23 cellular contexts compared by ENCODE assay signal in the genomic region with DNA sequence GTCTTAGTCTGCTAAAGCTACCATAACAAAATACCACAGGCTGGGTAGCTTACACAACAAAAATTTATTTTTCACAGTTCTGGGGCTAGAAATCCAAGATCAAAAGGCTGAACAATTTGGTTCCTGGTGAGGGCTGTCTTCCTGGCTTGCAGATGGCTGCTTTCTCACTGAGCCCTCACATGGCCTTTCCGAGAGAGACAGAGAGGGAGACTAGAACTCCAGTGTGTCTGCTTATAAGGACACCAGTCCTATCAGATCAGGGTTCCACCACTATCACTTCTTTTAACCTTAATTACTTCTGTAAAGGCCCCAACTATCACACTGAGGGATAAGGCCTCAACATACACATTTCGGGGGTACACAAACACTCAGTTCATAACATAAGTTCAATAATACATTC.
"Had no signal": no experiment of that assay in that cellular context is flagged by ENCODE, and none has a peak within 500 bp of the region (broad histone marks: within the 10 kb centered on the region; RNA-seq: fewer than 3 reads in every experiment).

No MANE protein-coding gene starts in this region.

- H3K9ac ChIP-seq: neural progenitor cell had no signal

- ATAC-seq: activated naive CD8-positive, alpha-beta T cell treated with anti-CD3 and anti-CD28 coated beads, Interleukin-2, amount 50 U/mL, for 24 hours; activated T-cell treated with anti-CD3 and anti-CD28 coated beads, Interleukin-2, amount 50 U/mL, for 4 hours; activated T-helper 17 cell treated with anti-CD3 and anti-CD28 coated beads, Interleukin-2, amount 50 U/mL, for 72 hours; heart right ventricle; natural killer cell; stimulated activated naive B cell treated with anti-CD40 and anti-IgM and Interleukin-4, amounts not matched to agents 10 μg/mL and 1 μg/mL and 100 μg/mL, for 72 hours; T-helper 17 cell had no signal

- H3K4me2 ChIP-seq: neural progenitor cell had no signal

- H3K4me1 ChIP-seq: esophagus muscularis mucosa, foreskin keratinocyte, heart right ventricle, left ventricle myocardium inferior, neural progenitor cell, right atrium auricular region, stomach, thyroid gland, upper lobe of left lung had no signal

- H3K9me3 ChIP-seq: esophagus muscularis mucosa, right atrium auricular region, thyroid gland, upper lobe of left lung had no signal

- H3K27me3 ChIP-seq: esophagus muscularis mucosa, foreskin keratinocyte, heart right ventricle, neural progenitor cell, right atrium auricular region, stomach, thyroid gland, upper lobe of left lung had no signal

- H2AFZ ChIP-seq: neural progenitor cell had no signal

- DNase-seq: activated CD4-positive, alpha-beta memory T cell treated with anti-CD3 and anti-CD28 coated beads, Interleukin-2, amount 10 ng/mL, durations not matched to agents 7 days and 5 days; activated CD4-positive, alpha-beta T cell treated with anti-CD3 and anti-CD28 coated beads for 1 hour; activated CD4-positive, alpha-beta T cell treated with anti-CD3 and anti-CD28 coated beads, Interleukin-2, amount 10 ng/mL, durations not matched to agents 7 days and 5 days; activated gamma-delta T cell treated with Interleukin-2 at 50 U/mL for 16 hours; activated naive CD8-positive, alpha-beta T cell treated with anti-CD3 and anti-CD28 coated beads, Interleukin-2, amount 50 U/mL, for 24 hours; activated T-cell treated with anti-CD3 and anti-CD28 coated beads, Interleukin-2, amount 50 U/mL, for 4 hours; amygdala; heart right ventricle; left ventricle myocardium inferior; natural killer cell; occipital lobe; stimulated activated CD4-positive, alpha-beta T cell treated with anti-CD3 and anti-CD28 coated beads, Interleukin-15, amount 100 ng/mL, for 24 hours; stimulated activated CD4-positive, alpha-beta T cell treated with anti-CD3 and anti-CD28 coated beads, Interleukin-2, amount 100 ng/mL, for 24 hours; stimulated activated naive B cell treated with anti-CD40 and anti-IgM and Interleukin-4, amounts not matched to agents 10 μg/mL and 1 μg/mL and 100 μg/mL, for 72 hours; stomach; T-helper 17 cell; thyroid gland; upper lobe of left lung had no signal

- H3K4me3 ChIP-seq: esophagus muscularis mucosa, heart right ventricle, left ventricle myocardium inferior, neural progenitor cell, right atrium auricular region, stomach, thyroid gland, upper lobe of left lung had no signal

- H3K36me3 ChIP-seq: esophagus muscularis mucosa, heart right ventricle, left ventricle myocardium inferior, neural progenitor cell, right atrium auricular region, stomach, thyroid gland, upper lobe of left lung had no signal

- H3K27ac ChIP-seq: esophagus muscularis mucosa, foreskin keratinocyte, heart right ventricle, left ventricle myocardium inferior, neural progenitor cell, right atrium auricular region, stomach, thyroid gland, upper lobe of left lung had no signal
